In the genomic region with DNA sequence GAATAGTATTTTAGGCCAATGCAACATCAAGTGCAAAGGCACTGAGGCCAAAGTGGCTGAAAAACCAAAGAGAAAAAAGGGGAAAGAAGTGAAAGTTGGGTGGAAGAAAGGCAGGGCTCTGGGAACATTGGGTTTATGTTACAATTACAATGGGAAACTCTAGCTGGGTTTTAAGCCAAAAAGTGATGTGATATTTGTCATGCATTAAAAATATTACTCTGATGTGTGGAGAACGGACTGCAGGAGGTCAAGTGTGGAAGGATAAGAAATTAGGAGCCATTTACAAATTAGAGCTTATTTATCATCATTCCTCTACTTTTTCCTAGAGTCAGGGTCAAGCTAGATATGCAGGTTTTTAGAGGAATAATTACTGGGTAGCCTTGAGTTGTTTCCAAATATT, we compare ENCODE assay signal across 1 cellular context.
TF ChIP-seq lines count a peak whose summit lies in the region.

No MANE protein-coding gene starts in this region.

TF ChIP-seq in IMR-90, 13 proteins besides CTCF, POLR2A, EP300 and RAD21:
- no peak for TF ChIP-seq CEBPB (IDR thresholded peaks at IDR 0.05; ENCODE audit: low read depth, low read length)
- TF ChIP-seq CHD1 (IDR thresholded peaks at IDR 0.05; ENCODE audit: low read depth, low read length) = no peak
- no peak for TF ChIP-seq BHLHE40 (IDR thresholded peaks at IDR 0.05; ENCODE audit: low read depth, low read length)
- no peak for TF ChIP-seq MAFK (IDR thresholded peaks at IDR 0.05; ENCODE audit: low read depth, low read length)
- no peak for TF ChIP-seq MAZ (IDR thresholded peaks at IDR 0.05; ENCODE audit: borderline replicate concordance, low read depth, low read length)
TF ChIP-seq in IMR-90: peak in this region for 0.
